Comparison of ENCODE assay signal across 1 cellular context in the genomic region with DNA sequence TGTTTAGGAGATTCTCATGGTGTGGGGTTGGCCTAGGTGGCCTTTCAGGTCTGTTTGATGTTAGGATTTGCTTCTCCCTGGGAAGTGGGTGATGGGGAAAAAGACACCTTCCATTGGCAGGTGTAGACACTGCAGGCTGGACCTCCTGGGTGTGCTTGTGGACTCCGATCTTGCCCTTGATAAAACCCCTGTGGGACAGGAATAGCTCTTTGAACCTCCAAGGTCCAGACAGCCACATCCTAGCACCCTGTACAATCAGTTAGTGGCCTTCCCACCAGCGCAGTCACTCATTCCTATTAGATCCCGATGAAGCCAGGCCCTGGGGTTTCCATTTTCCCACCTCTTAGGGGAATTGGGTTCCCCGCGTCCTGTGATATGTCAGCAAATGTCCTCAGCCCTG.
A peak's percentile ranks its signal among the peaks of the same experiment; 100 is the strongest.
TF ChIP-seq lines count a peak whose summit lies in the region.

No MANE protein-coding gene starts in this region.

TF ChIP-seq in HepG2, 621 proteins besides CTCF, POLR2A, EP300 and RAD21:
- TF ChIP-seq ZNF264 (CRISPR knock-in tag; IDR thresholded peaks at IDR 0.05) (peak; percentile 96), HNF4A (CRISPR knock-in tag; IDR thresholded peaks at IDR 0.05) (peak; percentile 76), HNF4G (IDR thresholded peaks at IDR 0.05; ENCODE audit: borderline replicate concordance, low read depth, low read length) (0 out of 2 replicates have a peak, but pooled peaks have one; percentile 17), HNF4G (CRISPR knock-in tag; IDR thresholded peaks at IDR 0.05; ENCODE audit: borderline replicate concordance, low read depth) (no peak), PAX8 (CRISPR knock-in tag; IDR thresholded peaks at IDR 0.05; ENCODE audit: borderline replicate concordance) (no peak), ZSCAN25 (CRISPR knock-in tag; IDR thresholded peaks at IDR 0.05) (0 out of 2 replicates have a peak, but pooled peaks have one; percentile 24), ESRRA (CRISPR knock-in tag; IDR thresholded peaks at IDR 0.05; ENCODE audit: low read depth) (peak; percentile 84; the same call in 1 of the 2 replicates), MYC (CRISPR knock-in tag; IDR thresholded peaks at IDR 0.05; ENCODE audit: borderline replicate concordance) (no peak)
- TF ChIP-seq, protein P1, sequence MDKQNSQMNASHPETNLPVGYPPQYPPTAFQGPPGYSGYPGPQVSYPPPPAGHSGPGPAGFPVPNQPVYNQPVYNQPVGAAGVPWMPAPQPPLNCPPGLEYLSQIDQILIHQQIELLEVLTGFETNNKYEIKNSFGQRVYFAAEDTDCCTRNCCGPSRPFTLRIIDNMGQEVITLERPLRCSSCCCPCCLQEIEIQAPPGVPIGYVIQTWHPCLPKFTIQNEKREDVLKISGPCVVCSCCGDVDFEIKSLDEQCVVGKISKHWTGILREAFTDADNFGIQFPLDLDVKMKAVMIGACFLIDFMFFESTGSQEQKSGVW (CRISPR knock-in tag; IDR thresholded peaks at IDR 0.05; ENCODE audit: borderline replicate concordance) = no peak
- TF ChIP-seq, protein P2, sequence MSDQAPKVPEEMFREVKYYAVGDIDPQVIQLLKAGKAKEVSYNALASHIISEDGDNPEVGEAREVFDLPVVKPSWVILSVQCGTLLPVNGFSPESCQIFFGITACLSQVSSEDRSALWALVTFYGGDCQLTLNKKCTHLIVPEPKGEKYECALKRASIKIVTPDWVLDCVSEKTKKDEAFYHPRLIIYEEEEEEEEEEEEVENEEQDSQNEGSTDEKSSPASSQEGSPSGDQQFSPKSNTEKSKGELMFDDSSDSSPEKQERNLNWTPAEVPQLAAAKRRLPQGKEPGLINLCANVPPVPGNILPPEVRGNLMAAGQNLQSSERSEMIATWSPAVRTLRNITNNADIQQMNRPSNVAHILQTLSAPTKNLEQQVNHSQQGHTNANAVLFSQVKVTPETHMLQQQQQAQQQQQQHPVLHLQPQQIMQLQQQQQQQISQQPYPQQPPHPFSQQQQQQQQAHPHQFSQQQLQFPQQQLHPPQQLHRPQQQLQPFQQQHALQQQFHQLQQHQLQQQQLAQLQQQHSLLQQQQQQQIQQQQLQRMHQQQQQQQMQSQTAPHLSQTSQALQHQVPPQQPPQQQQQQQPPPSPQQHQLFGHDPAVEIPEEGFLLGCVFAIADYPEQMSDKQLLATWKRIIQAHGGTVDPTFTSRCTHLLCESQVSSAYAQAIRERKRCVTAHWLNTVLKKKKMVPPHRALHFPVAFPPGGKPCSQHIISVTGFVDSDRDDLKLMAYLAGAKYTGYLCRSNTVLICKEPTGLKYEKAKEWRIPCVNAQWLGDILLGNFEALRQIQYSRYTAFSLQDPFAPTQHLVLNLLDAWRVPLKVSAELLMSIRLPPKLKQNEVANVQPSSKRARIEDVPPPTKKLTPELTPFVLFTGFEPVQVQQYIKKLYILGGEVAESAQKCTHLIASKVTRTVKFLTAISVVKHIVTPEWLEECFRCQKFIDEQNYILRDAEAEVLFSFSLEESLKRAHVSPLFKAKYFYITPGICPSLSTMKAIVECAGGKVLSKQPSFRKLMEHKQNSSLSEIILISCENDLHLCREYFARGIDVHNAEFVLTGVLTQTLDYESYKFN (CRISPR knock-in tag; conservative IDR thresholded peaks at IDR 0.05) = 0 out of 2 replicates have a peak, but pooled peaks have one; percentile 25
